17 cellular contexts compared by ENCODE assay signal in the genomic region with DNA sequence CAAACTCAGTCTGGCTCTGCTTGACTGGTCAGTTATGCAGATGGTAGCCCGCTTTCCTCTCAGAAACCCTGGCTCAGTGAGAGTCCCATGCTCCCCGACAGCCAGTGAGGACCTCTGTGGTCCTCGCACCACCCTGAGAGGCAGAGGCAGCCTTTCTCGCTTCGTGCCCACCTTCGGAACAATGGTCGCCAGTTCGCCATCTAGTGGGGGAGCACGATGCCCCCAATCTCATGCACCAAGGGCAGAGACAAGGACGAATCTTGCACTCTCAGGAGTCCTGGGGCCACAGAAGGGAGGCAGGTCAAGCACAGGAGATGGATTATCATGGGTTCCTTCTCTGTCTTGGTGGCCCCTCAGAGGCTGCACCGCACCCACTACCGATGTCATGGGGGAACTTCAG.
DNase-seq lines count a peak whose midpoint lies in the region; TF ChIP-seq lines count a peak whose summit lies in the region.
"Had no signal": no experiment of that assay in that cellular context is flagged by ENCODE, and none has a peak within 500 bp of the region (broad histone marks: within the 10 kb centered on the region; RNA-seq: fewer than 3 reads in every experiment).

No MANE protein-coding gene starts in this region.

- H3K9ac ChIP-seq in SU-DHL-6 (ENCODE audit: low read length) (no peak overlapping the region), Karpas-422 (ENCODE audit: low read length) (no peak overlapping the region)

- intact Hi-C loops in activated T-helper 2 cell treated with anti-CD3 and anti-CD28 coated beads, Interferon-gamma antibody, Interleukin-2, Interleukin-4, amounts not matched to agents 10 μg/mL and 5 μg/mL and 100 μg/mL, durations not matched to agents 14 hours and 24 hours and 36 hours (cut with micrococcal nuclease): no loop called here

- H3K4me1 Mint-ChIP-seq in HFFc6 (ENCODE audit: low read depth): no peaks in the 10 kb centered on the region
- no peaks in the 10 kb centered on the region for H3K4me1 Mint-ChIP-seq in activated T-helper 2 cell treated with anti-CD3 and anti-CD28 coated beads, Interferon-gamma antibody, Interleukin-2, Interleukin-4, amounts not matched to agents 10 μg/mL and 5 μg/mL and 100 μg/mL, durations not matched to agents 14 hours and 24 hours and 36 hours (ENCODE audit: low read depth)

- H3K79me2 ChIP-seq in SU-DHL-6 (ENCODE audit: insufficient read depth, low read length): no peaks in the 10 kb centered on the region
- no peaks in the 10 kb centered on the region for H3K79me2 ChIP-seq in Karpas-422 (ENCODE audit: low read length)

- H3K27ac ChIP-seq in SU-DHL-6 (ENCODE audit: low read depth, low read length) (no peak overlapping the region), Karpas-422 (ENCODE audit: low read length) (no peak overlapping the region)
- H3K27ac ChIP-seq: C4-2B had no signal

- H3K4me2 ChIP-seq in SU-DHL-6 (ENCODE audit: low read depth, low read length, poor library complexity, severe bottlenecking): no peak overlapping the region
- no peak overlapping the region for H3K4me2 ChIP-seq in Karpas-422 (ENCODE audit: low read depth, low read length, poor library complexity, severe bottlenecking)

- no peak overlapping the region for H3K27ac Mint-ChIP-seq in HFFc6
- H3K27ac Mint-ChIP-seq in activated T-helper 2 cell treated with anti-CD3 and anti-CD28 coated beads, Interferon-gamma antibody, Interleukin-2, Interleukin-4, amounts not matched to agents 10 μg/mL and 5 μg/mL and 100 μg/mL, durations not matched to agents 14 hours and 24 hours and 36 hours: no peak overlapping the region
- H3K27ac Mint-ChIP-seq: T-helper 2 cell treated with Interferon-gamma antibody and Interleukin-4, amounts not matched to agents 5 μg/mL and 100 μg/mL, for 36 hours had no signal

- no peak overlapping the region for H3K4me3 Mint-ChIP-seq in HFFc6
- H3K4me3 Mint-ChIP-seq in activated T-helper 2 cell treated with anti-CD3 and anti-CD28 coated beads, Interferon-gamma antibody, Interleukin-2, Interleukin-4, amounts not matched to agents 10 μg/mL and 5 μg/mL and 100 μg/mL, durations not matched to agents 14 hours and 24 hours and 36 hours (ENCODE audit: low read depth): no peak overlapping the region
- H3K4me3 Mint-ChIP-seq: T-helper 2 cell treated with Interferon-gamma antibody and Interleukin-4, amounts not matched to agents 5 μg/mL and 100 μg/mL, for 36 hours had no signal

- H3K36me3 Mint-ChIP-seq in HFFc6 (ENCODE audit: low read depth): no peaks in the 10 kb centered on the region
- H3K36me3 Mint-ChIP-seq in activated T-helper 2 cell treated with anti-CD3 and anti-CD28 coated beads, Interferon-gamma antibody, Interleukin-2, Interleukin-4, amounts not matched to agents 10 μg/mL and 5 μg/mL and 100 μg/mL, durations not matched to agents 14 hours and 24 hours and 36 hours (ENCODE audit: low read depth): no peaks in the 10 kb centered on the region

- H3F3A ChIP-seq in SU-DHL-6 (ENCODE audit: insufficient read depth): no peaks in the 10 kb centered on the region

- peaks cover 58% of the 10 kb centered on the region for H3K27me3 Mint-ChIP-seq in HFFc6 (ENCODE audit: insufficient read depth)
- peaks cover 44% of the 10 kb centered on the region for H3K27me3 Mint-ChIP-seq in activated T-helper 2 cell treated with anti-CD3 and anti-CD28 coated beads, Interferon-gamma antibody, Interleukin-2, Interleukin-4, amounts not matched to agents 10 μg/mL and 5 μg/mL and 100 μg/mL, durations not matched to agents 14 hours and 24 hours and 36 hours (ENCODE audit: low read depth)

- no peaks in the 10 kb centered on the region for H3K36me3 ChIP-seq in GM06990 (ENCODE audit: control insufficient read depth, insufficient read depth, low read length)
- no peaks in the 10 kb centered on the region for H3K36me3 ChIP-seq in SU-DHL-6 (ENCODE audit: low read length)
- no peaks in the 10 kb centered on the region for H3K36me3 ChIP-seq in Karpas-422 (ENCODE audit: insufficient read depth, low read length)

- H3K9me3 ChIP-seq in SU-DHL-6 (ENCODE audit: insufficient read depth, low read length) (no peaks in the 10 kb centered on the region), Karpas-422 (ENCODE audit: low read length) (no peaks in the 10 kb centered on the region)

- DNase-seq in GM06990 (ENCODE audit: extremely low read depth, insufficient read length) (no peak), HFFc6 (no peak), NCI-H2107 (lab: John Stamatoyannopoulos, UW) (no peak), Karpas-422 (no peak), DMS 273 (lab: John Stamatoyannopoulos, UW; ENCODE audit: unreplicated experiment) (no peak)
- DNase-seq in activated T-helper 2 cell treated with anti-CD3 and anti-CD28 coated beads, Interferon-gamma antibody, Interleukin-2, Interleukin-4, amounts not matched to agents 10 μg/mL and 5 μg/mL and 100 μg/mL, durations not matched to agents 14 hours and 24 hours and 36 hours (ENCODE audit: low spot score): no peak
- DNase-seq: ACHN, GDM1, GOT3, KBM-7, NCI-H1417 treated with DMSO at 0.1 percent for 48 hours, NCI-H187 treated with DMSO at 0.1 percent for 48 hours, NCI-H2171 treated with DMSO at 0.1 percent for 48 hours, NCI-H446 had no signal

- no peaks in the 10 kb centered on the region for H4K20me1 ChIP-seq in SU-DHL-6 (ENCODE audit: low read depth, low read length)
- no peaks in the 10 kb centered on the region for H4K20me1 ChIP-seq in Karpas-422 (ENCODE audit: insufficient read depth, low read depth, low read length)

- H2AFZ ChIP-seq in SU-DHL-6 (ENCODE audit: low read depth, low read length, severe bottlenecking) (no peak overlapping the region), Karpas-422 (ENCODE audit: low read length) (no peak overlapping the region)

- H3K9me3 Mint-ChIP-seq in HFFc6: no peaks in the 10 kb centered on the region
- H3K9me3 Mint-ChIP-seq in activated T-helper 2 cell treated with anti-CD3 and anti-CD28 coated beads, Interferon-gamma antibody, Interleukin-2, Interleukin-4, amounts not matched to agents 10 μg/mL and 5 μg/mL and 100 μg/mL, durations not matched to agents 14 hours and 24 hours and 36 hours: no peaks in the 10 kb centered on the region
- H3K9me3 Mint-ChIP-seq: T-helper 2 cell treated with Interferon-gamma antibody and Interleukin-4, amounts not matched to agents 5 μg/mL and 100 μg/mL, for 36 hours had no signal

- H3K27me3 ChIP-seq in GM06990 (replicated peaks; ENCODE audit: control insufficient read depth, insufficient read depth, low read length) (peaks cover 1% of the 10 kb centered on the region; the same call in 1 of the 2 replicates), SU-DHL-6 (ENCODE audit: low read length) (no peaks in the 10 kb centered on the region), Karpas-422 (ENCODE audit: low read length) (no peaks in the 10 kb centered on the region)

- TF ChIP-seq CTCF in GM06990 (IDR thresholded peaks at IDR 0.05; ENCODE audit: insufficient read depth, low read length, poor library complexity, severe bottlenecking): peak; percentile 30
- TF ChIP-seq CTCF in HFFc6 (IDR thresholded peaks at IDR 0.05): 0 out of 2 replicates have a peak, but pooled peaks have one; percentile 7
- TF ChIP-seq CTCF in SU-DHL-6 (IDR thresholded peaks at IDR 0.05; ENCODE audit: insufficient read depth, low read length, poor library complexity, severe bottlenecking): peak; percentile 33

- H3K4me3 ChIP-seq in GM06990 (replicated peaks; ENCODE audit: low read depth, low read length) (no peak overlapping the region), SU-DHL-6 (ENCODE audit: insufficient read depth, low read length, poor library complexity, severe bottlenecking) (no peak overlapping the region), Karpas-422 (ENCODE audit: low read length) (no peak overlapping the region)

- H3K9me2 ChIP-seq in SU-DHL-6 (replicated peaks; ENCODE audit: insufficient read depth, low read length): no peaks in the 10 kb centered on the region
- H3K9me2 ChIP-seq in Karpas-422 (replicated peaks; ENCODE audit: insufficient read depth, low read length): no peaks in the 10 kb centered on the region

- no peaks in the 10 kb centered on the region for H3K4me1 ChIP-seq in Karpas-422 (ENCODE audit: low read length)
